9 cellular contexts compared by ENCODE assay signal in genomic region chr9:29212590-29213373, GRCh38. TPM values are rescaled to one million over a fixed set of nuclear protein-coding genes. Genes with fewer than 3 reads are reported as not detected.
DNase-seq lines count a peak whose midpoint lies in the region; ATAC-seq, FAIRE-seq and TF ChIP-seq lines count a peak whose summit lies in the region.
"Had no signal": no experiment of that assay in that cellular context is flagged by ENCODE, and none has a peak within 500 bp of the region (broad histone marks: within the 10 kb centered on the region; RNA-seq: fewer than 3 reads in every experiment).

No MANE protein-coding gene starts in this region.

- H3K27me3 ChIP-seq in PC-3 (ENCODE audit: low read length), result no peaks in the 10 kb centered on the region
- H3K27me3 ChIP-seq in foreskin keratinocyte, result peaks cover 88% of the 10 kb centered on the region
- peaks cover 17% of the 10 kb centered on the region for H3K27me3 ChIP-seq in rectal smooth muscle tissue (ENCODE audit: control insufficient read depth, insufficient read depth, low read length)

- no peak for DNase-seq in activated naive CD4-positive, alpha-beta T cell treated with anti-CD3 and anti-CD28 coated beads, Interleukin-2, amount 10 ng/mL, durations not matched to agents 7 days and 5 days
- peak; percentile 30 for DNase-seq in PC-3
- peak in 1 of 2 donors; percentile 12 for DNase-seq in foreskin keratinocyte
- no peak for DNase-seq in HTR-8/SVneo (ENCODE audit: insufficient read length, low spot score)
- no peak for DNase-seq in cerebellum (ENCODE audit: low spot score)

- H3K27me3 Mint-ChIP-seq in activated naive CD4-positive, alpha-beta T cell treated with anti-CD3 and anti-CD28 coated beads, Interleukin-2, amount 50 U/mL, for 24 hours, result peaks cover 56% of the 10 kb centered on the region
- H3K27me3 Mint-ChIP-seq in activated naive CD4-positive, alpha-beta T cell treated with anti-CD3 and anti-CD28 coated beads, Interleukin-2, amount 10 ng/mL, durations not matched to agents 7 days and 5 days, result peaks cover 42% of the 10 kb centered on the region

- peak overlapping the region; percentile 83 for H2AFZ ChIP-seq in PC-3 (ENCODE audit: low read length)

- intact Hi-C loops in PC-3 (cut with micrococcal nuclease), result loop anchor here (5.0 to 10.0 kb wide), 3 partner anchors 135 to 232 kb away; no protein-coding TSS in a partner anchor

- H3K4me1 ChIP-seq in PC-3 (ENCODE audit: insufficient read depth, low read length), result no peaks in the 10 kb centered on the region
- H3K4me1 ChIP-seq in foreskin keratinocyte, result no peaks in the 10 kb centered on the region
- peaks cover 7% of the 10 kb centered on the region for H3K4me1 ChIP-seq in rectal smooth muscle tissue (ENCODE audit: control insufficient read depth, insufficient read depth, low read length)

- H3K4me3 Mint-ChIP-seq in activated naive CD4-positive, alpha-beta T cell treated with anti-CD3 and anti-CD28 coated beads, Interleukin-2, amount 50 U/mL, for 24 hours, result peak overlapping the region; percentile 71
- no peak overlapping the region for H3K4me3 Mint-ChIP-seq in activated naive CD4-positive, alpha-beta T cell treated with anti-CD3 and anti-CD28 coated beads, Interleukin-2, amount 10 ng/mL, durations not matched to agents 7 days and 5 days

- H3F3A ChIP-seq in PC-3 (ENCODE audit: low read length, unreplicated experiment), result no peaks in the 10 kb centered on the region

- no peaks in the 10 kb centered on the region for H3K79me2 ChIP-seq in PC-3 (ENCODE audit: low read length)

- no peak for FAIRE-seq in HTR-8/SVneo (lab: Jason Lieb, UNC)

- peak overlapping the region; percentile 99 for H3K4me2 ChIP-seq in PC-3 (ENCODE audit: low read length)

- H3K36me3 ChIP-seq in PC-3 (ENCODE audit: low read depth, low read length) (no peaks in the 10 kb centered on the region), rectal smooth muscle tissue (ENCODE audit: control insufficient read depth, insufficient read depth, low read length) (no peaks in the 10 kb centered on the region)

- no peak overlapping the region for H3K27ac ChIP-seq in PC-3 (ENCODE audit: low read length)
- H3K27ac ChIP-seq in foreskin keratinocyte, result no peak overlapping the region
- no peak overlapping the region for H3K27ac ChIP-seq in rectal smooth muscle tissue (ENCODE audit: low read depth, low read length)
- H3K27ac ChIP-seq: VCaP had no signal

- POLR2A ChIA-PET in PC-3 (lab: Charles Lee; ENCODE audit: unreplicated experiment), result no interaction called here

- H3K27ac Mint-ChIP-seq in activated naive CD4-positive, alpha-beta T cell treated with anti-CD3 and anti-CD28 coated beads, Interleukin-2, amount 50 U/mL, for 24 hours, result no peak overlapping the region
- no peak overlapping the region for H3K27ac Mint-ChIP-seq in activated naive CD4-positive, alpha-beta T cell treated with anti-CD3 and anti-CD28 coated beads, Interleukin-2, amount 10 ng/mL, durations not matched to agents 7 days and 5 days

- TSS peak; percentile 25 for BruUV-seq in PC-3 (replicated peaks; lab: Mats Ljungman, UMichigan)

- H3K9me3 Mint-ChIP-seq in activated naive CD4-positive, alpha-beta T cell treated with anti-CD3 and anti-CD28 coated beads, Interleukin-2, amount 50 U/mL, for 24 hours, result no peaks in the 10 kb centered on the region
- H3K9me3 Mint-ChIP-seq in activated naive CD4-positive, alpha-beta T cell treated with anti-CD3 and anti-CD28 coated beads, Interleukin-2, amount 10 ng/mL, durations not matched to agents 7 days and 5 days, result no peaks in the 10 kb centered on the region

- no peaks in the 10 kb centered on the region for H3K9me3 ChIP-seq in PC-3 (ENCODE audit: low read length)

- TF ChIP-seq CTCF in PC-3 (conservative IDR thresholded peaks at IDR 0.05; ENCODE audit: low read depth, low read length), result no peak
- no peak for TF ChIP-seq CTCF in foreskin keratinocyte (conservative IDR thresholded peaks at IDR 0.05)

- H3K4me3 ChIP-seq in PC-3 (ENCODE audit: low read length), result peak overlapping the region; percentile 81
- peak overlapping the region; percentile 54 for H3K4me3 ChIP-seq in rectal smooth muscle tissue (ENCODE audit: low read length)

- CTCF ChIA-PET in activated naive CD4-positive, alpha-beta T cell treated with anti-CD3 and anti-CD28 coated beads, Interleukin-2, amount 10 ng/mL, durations not matched to agents 7 days and 5 days (lab: Charles Lee), result no interaction called here
- CTCF ChIA-PET in PC-3 (lab: Charles Lee), result no interaction called here

- H3K9me2 ChIP-seq in PC-3 (replicated peaks; ENCODE audit: low read length), result no peaks in the 10 kb centered on the region

- peak overlapping the region; percentile 31; the same call in 1 of the 2 replicates for H3K9ac ChIP-seq in PC-3 (ENCODE audit: low read length)
- no peak overlapping the region for H3K9ac ChIP-seq in rectal smooth muscle tissue (ENCODE audit: low read length)

- no peaks in the 10 kb centered on the region for H3K36me3 Mint-ChIP-seq in activated naive CD4-positive, alpha-beta T cell treated with anti-CD3 and anti-CD28 coated beads, Interleukin-2, amount 50 U/mL, for 24 hours
- H3K36me3 Mint-ChIP-seq in activated naive CD4-positive, alpha-beta T cell treated with anti-CD3 and anti-CD28 coated beads, Interleukin-2, amount 10 ng/mL, durations not matched to agents 7 days and 5 days, result no peaks in the 10 kb centered on the region

- peak; percentile 35 for ATAC-seq in PC-3
- peak; percentile 9 for ATAC-seq in foreskin keratinocyte
- ATAC-seq in GM21360 (IDR thresholded peaks at IDR 0.05; ENCODE audit: unreplicated experiment), result no peak

- H3K4me1 Mint-ChIP-seq in activated naive CD4-positive, alpha-beta T cell treated with anti-CD3 and anti-CD28 coated beads, Interleukin-2, amount 50 U/mL, for 24 hours, result peaks cover 9% of the 10 kb centered on the region
- peaks cover 9% of the 10 kb centered on the region for H3K4me1 Mint-ChIP-seq in activated naive CD4-positive, alpha-beta T cell treated with anti-CD3 and anti-CD28 coated beads, Interleukin-2, amount 10 ng/mL, durations not matched to agents 7 days and 5 days

- no peaks in the 10 kb centered on the region for H4K20me1 ChIP-seq in PC-3 (ENCODE audit: low read length)

RNA-seq across cellular contexts. Expression of gene LINGO2, which starts 0.6 kb away (rescaled TPM):
- total RNA-seq in PC-3 (2014; rRNA removed) (0.06 and 0.33 TPM in 2 replicates), foreskin keratinocyte (not detected in 2 replicates), cerebellum (67.9 TPM)
- polyA plus RNA-seq in foreskin keratinocyte, result not detected in 2 replicates

Comparison
In these comparisons a context has a peak if more than half of its experiments do, and no peak if none do; other contexts are left out.
1. RNA of gene LINGO2, which starts 0.6 kb away (total RNA-seq): 67.9 TPM in cerebellum (single experiment); 0.06 to 0.33 TPM in PC-3 and not detected in foreskin keratinocyte; every median in the first group is over 10 times any median in the second.